In the genomic region with DNA sequence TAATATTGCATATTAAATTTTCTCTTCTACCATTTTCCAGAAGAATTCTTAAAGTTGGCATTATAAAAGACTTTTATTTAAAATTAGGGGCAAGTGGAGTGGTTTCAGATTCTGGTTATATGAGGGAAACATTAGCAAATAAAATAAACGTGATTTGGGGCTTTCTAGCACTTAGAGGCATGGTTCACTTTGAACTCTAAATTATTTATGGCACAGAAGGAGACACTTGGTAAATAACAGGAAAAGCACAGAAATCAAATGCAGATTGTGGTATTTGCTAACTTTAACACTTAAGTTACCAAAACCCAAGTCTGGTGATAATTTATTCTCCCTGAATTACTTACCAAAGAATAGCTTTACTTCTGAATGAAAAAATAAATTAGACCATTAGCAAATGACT, we compare ENCODE assay signal across 7 cellular contexts.
"Had no signal": no experiment of that assay in that cellular context is flagged by ENCODE, and none has a peak within 500 bp of the region (broad histone marks: within the 10 kb centered on the region; RNA-seq: fewer than 3 reads in every experiment).

No MANE protein-coding gene starts in this region.

- H3K4me3 ChIP-seq: GM12878 had no signal

- DNase-seq: GDM1, GF-D8 had no signal

- FAIRE-seq: GM12878, GM12891, GM12892, GM18507, GM19239 had no signal

- ATAC-seq: GM12878 had no signal
